ENCODE assay signal across 1 cellular context in genomic region chr7:152464312-152465117, GRCh38.
TF ChIP-seq lines count a peak whose summit lies in the region.

No MANE protein-coding gene starts in this region.

TF ChIP-seq in GM12878, 131 proteins besides CTCF, POLR2A, EP300 and RAD21 (continued from another document and continues in another):
- TF ChIP-seq, protein P1, sequence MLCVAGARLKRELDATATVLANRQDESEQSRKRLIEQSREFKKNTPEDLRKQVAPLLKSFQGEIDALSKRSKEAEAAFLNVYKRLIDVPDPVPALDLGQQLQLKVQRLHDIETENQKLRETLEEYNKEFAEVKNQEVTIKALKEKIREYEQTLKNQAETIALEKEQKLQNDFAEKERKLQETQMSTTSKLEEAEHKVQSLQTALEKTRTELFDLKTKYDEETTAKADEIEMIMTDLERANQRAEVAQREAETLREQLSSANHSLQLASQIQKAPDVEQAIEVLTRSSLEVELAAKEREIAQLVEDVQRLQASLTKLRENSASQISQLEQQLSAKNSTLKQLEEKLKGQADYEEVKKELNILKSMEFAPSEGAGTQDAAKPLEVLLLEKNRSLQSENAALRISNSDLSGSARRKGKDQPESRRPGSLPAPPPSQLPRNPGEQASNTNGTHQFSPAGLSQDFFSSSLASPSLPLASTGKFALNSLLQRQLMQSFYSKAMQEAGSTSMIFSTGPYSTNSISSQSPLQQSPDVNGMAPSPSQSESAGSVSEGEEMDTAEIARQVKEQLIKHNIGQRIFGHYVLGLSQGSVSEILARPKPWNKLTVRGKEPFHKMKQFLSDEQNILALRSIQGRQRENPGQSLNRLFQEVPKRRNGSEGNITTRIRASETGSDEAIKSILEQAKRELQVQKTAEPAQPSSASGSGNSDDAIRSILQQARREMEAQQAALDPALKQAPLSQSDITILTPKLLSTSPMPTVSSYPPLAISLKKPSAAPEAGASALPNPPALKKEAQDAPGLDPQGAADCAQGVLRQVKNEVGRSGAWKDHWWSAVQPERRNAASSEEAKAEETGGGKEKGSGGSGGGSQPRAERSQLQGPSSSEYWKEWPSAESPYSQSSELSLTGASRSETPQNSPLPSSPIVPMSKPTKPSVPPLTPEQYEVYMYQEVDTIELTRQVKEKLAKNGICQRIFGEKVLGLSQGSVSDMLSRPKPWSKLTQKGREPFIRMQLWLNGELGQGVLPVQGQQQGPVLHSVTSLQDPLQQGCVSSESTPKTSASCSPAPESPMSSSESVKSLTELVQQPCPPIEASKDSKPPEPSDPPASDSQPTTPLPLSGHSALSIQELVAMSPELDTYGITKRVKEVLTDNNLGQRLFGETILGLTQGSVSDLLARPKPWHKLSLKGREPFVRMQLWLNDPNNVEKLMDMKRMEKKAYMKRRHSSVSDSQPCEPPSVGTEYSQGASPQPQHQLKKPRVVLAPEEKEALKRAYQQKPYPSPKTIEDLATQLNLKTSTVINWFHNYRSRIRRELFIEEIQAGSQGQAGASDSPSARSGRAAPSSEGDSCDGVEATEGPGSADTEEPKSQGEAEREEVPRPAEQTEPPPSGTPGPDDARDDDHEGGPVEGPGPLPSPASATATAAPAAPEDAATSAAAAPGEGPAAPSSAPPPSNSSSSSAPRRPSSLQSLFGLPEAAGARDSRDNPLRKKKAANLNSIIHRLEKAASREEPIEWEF (IDR thresholded peaks at IDR 0.05; ENCODE audit: insufficient replicate concordance, low read depth, low read length): no peak
- no peak for TF ChIP-seq CEBPZ (IDR thresholded peaks at IDR 0.05; ENCODE audit: low read depth, low read length)
- 0 out of 2 replicates have a peak, but pooled peaks have one; percentile 11 for TF ChIP-seq NBN (IDR thresholded peaks at IDR 0.05)
- peak; percentile 12; the same call in 1 of the 2 replicates for TF ChIP-seq ELK1 (IDR thresholded peaks at IDR 0.05; ENCODE audit: low read depth, low read length)
- no peak for TF ChIP-seq BRCA1 (IDR thresholded peaks at IDR 0.05; ENCODE audit: low read depth, low read length)
- no peak for TF ChIP-seq MYB (IDR thresholded peaks at IDR 0.05; ENCODE audit: borderline replicate concordance, low read depth, low read length)
- TF ChIP-seq CHD1 (IDR thresholded peaks at IDR 0.05; ENCODE audit: low read depth, low read length): no peak
- no peak for TF ChIP-seq KLF5 (IDR thresholded peaks at IDR 0.05; ENCODE audit: partially characterized antibody)
- no peak for TF ChIP-seq HDGF (IDR thresholded peaks at IDR 0.05)
- TF ChIP-seq POU2F2 (IDR thresholded peaks at IDR 0.05; ENCODE audit: borderline replicate concordance, low read depth, low read length): no peak
- TF ChIP-seq TCF12 (IDR thresholded peaks at IDR 0.05; ENCODE audit: low read depth, low read length): no peak
- TF ChIP-seq KAT2A (conservative IDR thresholded peaks at IDR 0.05; ENCODE audit: control insufficient read depth, low read depth, low read length): no peak
- no peak for TF ChIP-seq RAD51 (IDR thresholded peaks at IDR 0.05)
- TF ChIP-seq YBX1 (IDR thresholded peaks at IDR 0.05): no peak
- TF ChIP-seq, protein P2, sequence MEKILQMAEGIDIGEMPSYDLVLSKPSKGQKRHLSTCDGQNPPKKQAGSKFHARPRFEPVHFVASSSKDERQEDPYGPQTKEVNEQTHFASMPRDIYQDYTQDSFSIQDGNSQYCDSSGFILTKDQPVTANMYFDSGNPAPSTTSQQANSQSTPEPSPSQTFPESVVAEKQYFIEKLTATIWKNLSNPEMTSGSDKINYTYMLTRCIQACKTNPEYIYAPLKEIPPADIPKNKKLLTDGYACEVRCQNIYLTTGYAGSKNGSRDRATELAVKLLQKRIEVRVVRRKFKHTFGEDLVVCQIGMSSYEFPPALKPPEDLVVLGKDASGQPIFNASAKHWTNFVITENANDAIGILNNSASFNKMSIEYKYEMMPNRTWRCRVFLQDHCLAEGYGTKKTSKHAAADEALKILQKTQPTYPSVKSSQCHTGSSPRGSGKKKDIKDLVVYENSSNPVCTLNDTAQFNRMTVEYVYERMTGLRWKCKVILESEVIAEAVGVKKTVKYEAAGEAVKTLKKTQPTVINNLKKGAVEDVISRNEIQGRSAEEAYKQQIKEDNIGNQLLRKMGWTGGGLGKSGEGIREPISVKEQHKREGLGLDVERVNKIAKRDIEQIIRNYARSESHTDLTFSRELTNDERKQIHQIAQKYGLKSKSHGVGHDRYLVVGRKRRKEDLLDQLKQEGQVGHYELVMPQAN (conservative IDR thresholded peaks at IDR 0.05): peak; percentile 86
- no peak for TF ChIP-seq SMAD1 (IDR thresholded peaks at IDR 0.05; ENCODE audit: low read depth, partially characterized antibody)
- peak; percentile 88 for TF ChIP-seq POLR2AphosphoS5 (IDR thresholded peaks at IDR 0.05; ENCODE audit: low read length)
- TF ChIP-seq ZZZ3 (IDR thresholded peaks at IDR 0.05; ENCODE audit: control insufficient read depth, insufficient read length, low read depth): no peak
- peak; percentile 99 for TF ChIP-seq IKZF1 (conservative IDR thresholded peaks at IDR 0.05)
- no peak for TF ChIP-seq SP1 (IDR thresholded peaks at IDR 0.05; ENCODE audit: low read depth, low read length)
- TF ChIP-seq, protein P3, sequence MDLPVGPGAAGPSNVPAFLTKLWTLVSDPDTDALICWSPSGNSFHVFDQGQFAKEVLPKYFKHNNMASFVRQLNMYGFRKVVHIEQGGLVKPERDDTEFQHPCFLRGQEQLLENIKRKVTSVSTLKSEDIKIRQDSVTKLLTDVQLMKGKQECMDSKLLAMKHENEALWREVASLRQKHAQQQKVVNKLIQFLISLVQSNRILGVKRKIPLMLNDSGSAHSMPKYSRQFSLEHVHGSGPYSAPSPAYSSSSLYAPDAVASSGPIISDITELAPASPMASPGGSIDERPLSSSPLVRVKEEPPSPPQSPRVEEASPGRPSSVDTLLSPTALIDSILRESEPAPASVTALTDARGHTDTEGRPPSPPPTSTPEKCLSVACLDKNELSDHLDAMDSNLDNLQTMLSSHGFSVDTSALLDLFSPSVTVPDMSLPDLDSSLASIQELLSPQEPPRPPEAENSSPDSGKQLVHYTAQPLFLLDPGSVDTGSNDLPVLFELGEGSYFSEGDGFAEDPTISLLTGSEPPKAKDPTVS (IDR thresholded peaks at IDR 0.05; ENCODE audit: low read depth, low read length): no peak
- peak; percentile 70; the same call in 1 of the 2 replicates for TF ChIP-seq YY1 (IDR thresholded peaks at IDR 0.05; ENCODE audit: low read depth, low read length)
- TF ChIP-seq SRF (IDR thresholded peaks at IDR 0.05; ENCODE audit: low read depth in 2 of 2, low read length in 2 of 2): no peak
- TF ChIP-seq, protein P4, sequence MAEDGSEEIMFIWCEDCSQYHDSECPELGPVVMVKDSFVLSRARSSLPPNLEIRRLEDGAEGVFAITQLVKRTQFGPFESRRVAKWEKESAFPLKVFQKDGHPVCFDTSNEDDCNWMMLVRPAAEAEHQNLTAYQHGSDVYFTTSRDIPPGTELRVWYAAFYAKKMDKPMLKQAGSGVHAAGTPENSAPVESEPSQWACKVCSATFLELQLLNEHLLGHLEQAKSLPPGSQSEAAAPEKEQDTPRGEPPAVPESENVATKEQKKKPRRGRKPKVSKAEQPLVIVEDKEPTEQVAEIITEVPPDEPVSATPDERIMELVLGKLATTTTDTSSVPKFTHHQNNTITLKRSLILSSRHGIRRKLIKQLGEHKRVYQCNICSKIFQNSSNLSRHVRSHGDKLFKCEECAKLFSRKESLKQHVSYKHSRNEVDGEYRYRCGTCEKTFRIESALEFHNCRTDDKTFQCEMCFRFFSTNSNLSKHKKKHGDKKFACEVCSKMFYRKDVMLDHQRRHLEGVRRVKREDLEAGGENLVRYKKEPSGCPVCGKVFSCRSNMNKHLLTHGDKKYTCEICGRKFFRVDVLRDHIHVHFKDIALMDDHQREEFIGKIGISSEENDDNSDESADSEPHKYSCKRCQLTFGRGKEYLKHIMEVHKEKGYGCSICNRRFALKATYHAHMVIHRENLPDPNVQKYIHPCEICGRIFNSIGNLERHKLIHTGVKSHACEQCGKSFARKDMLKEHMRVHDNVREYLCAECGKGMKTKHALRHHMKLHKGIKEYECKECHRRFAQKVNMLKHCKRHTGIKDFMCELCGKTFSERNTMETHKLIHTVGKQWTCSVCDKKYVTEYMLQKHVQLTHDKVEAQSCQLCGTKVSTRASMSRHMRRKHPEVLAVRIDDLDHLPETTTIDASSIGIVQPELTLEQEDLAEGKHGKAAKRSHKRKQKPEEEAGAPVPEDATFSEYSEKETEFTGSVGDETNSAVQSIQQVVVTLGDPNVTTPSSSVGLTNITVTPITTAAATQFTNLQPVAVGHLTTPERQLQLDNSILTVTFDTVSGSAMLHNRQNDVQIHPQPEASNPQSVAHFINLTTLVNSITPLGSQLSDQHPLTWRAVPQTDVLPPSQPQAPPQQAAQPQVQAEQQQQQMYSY (CRISPR knock-in tag; IDR thresholded peaks at IDR 0.05): no peak
- no peak for TF ChIP-seq ESRRA (IDR thresholded peaks at IDR 0.05; ENCODE audit: low read length)
- TF ChIP-seq ZBTB40 (IDR thresholded peaks at IDR 0.05; ENCODE audit: borderline replicate concordance): no peak
- TF ChIP-seq, protein P5, sequence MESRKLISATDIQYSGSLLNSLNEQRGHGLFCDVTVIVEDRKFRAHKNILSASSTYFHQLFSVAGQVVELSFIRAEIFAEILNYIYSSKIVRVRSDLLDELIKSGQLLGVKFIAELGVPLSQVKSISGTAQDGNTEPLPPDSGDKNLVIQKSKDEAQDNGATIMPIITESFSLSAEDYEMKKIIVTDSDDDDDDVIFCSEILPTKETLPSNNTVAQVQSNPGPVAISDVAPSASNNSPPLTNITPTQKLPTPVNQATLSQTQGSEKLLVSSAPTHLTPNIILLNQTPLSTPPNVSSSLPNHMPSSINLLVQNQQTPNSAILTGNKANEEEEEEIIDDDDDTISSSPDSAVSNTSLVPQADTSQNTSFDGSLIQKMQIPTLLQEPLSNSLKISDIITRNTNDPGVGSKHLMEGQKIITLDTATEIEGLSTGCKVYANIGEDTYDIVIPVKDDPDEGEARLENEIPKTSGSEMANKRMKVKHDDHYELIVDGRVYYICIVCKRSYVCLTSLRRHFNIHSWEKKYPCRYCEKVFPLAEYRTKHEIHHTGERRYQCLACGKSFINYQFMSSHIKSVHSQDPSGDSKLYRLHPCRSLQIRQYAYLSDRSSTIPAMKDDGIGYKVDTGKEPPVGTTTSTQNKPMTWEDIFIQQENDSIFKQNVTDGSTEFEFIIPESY (IDR thresholded peaks at IDR 0.05): no peak
- TF ChIP-seq, protein P6, sequence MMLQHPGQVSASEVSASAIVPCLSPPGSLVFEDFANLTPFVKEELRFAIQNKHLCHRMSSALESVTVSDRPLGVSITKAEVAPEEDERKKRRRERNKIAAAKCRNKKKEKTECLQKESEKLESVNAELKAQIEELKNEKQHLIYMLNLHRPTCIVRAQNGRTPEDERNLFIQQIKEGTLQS (IDR thresholded peaks at IDR 0.05; ENCODE audit: borderline replicate concordance, extremely low read depth, low read depth, low read length): no peak
- TF ChIP-seq RBBP5 (conservative IDR thresholded peaks at IDR 0.05): no peak
- TF ChIP-seq EZH2 (IDR thresholded peaks at IDR 0.05; ENCODE audit: borderline replicate concordance, control insufficient read depth, low read depth, low read length): no peak
